ENCODE assay signal across 25 cellular contexts in the genomic region with DNA sequence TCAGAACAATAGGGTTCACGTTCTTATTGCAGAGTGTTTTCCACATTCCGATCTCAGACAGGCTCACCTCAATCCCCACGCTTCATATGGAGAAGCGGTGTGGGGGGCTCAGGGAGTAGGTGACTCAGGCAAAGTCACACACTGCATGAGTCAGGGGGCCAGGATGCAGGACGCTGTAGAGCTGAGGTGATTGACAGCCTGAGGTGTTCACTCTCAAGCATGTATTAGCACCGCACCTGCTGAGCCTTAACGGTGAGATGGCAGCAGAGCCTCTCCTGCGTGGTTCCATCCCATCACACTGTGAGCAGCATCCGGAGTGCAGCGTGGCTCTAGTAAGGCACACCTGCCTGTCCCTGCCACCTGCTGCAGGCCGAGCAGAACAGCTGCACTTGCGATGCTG.
"Had no signal": no experiment of that assay in that cellular context is flagged by ENCODE, and none has a peak within 500 bp of the region (broad histone marks: within the 10 kb centered on the region; RNA-seq: fewer than 3 reads in every experiment).

No MANE protein-coding gene starts in this region.

- H3K27me3 Mint-ChIP-seq: activated CD4-positive, alpha-beta memory T cell treated with anti-CD3 and anti-CD28 coated beads, Interleukin-2, amount 10 ng/mL, durations not matched to agents 7 days and 5 days; activated CD4-positive, alpha-beta T cell treated with anti-CD3 and anti-CD28 coated beads, Interleukin-2, amount 10 ng/mL, durations not matched to agents 24 days and 14 days; activated naive CD4-positive, alpha-beta T cell treated with anti-CD3 and anti-CD28 coated beads, Interleukin-2, amount 10 ng/mL, durations not matched to agents 7 days and 5 days; naive B cell had no signal

- H3K27me3 ChIP-seq: esophagus squamous epithelium, right lobe of liver, tibial artery had no signal

- H3K4me3 ChIP-seq: esophagus squamous epithelium, gastroesophageal sphincter, heart left ventricle, lower lobe of right lung, right lobe of liver, skin epidermis, tibial artery had no signal

- H3K36me3 ChIP-seq: esophagus squamous epithelium, gastroesophageal sphincter, heart left ventricle, lower lobe of right lung, right lobe of liver, tibial artery had no signal

- H3K4me1 ChIP-seq: esophagus squamous epithelium, gastroesophageal sphincter, heart left ventricle, lower lobe of right lung, right lobe of liver, tibial artery had no signal

- H3K27ac ChIP-seq: esophagus squamous epithelium, gastroesophageal sphincter, heart left ventricle, lower lobe of right lung, right lobe of liver, skin epidermis, tibial artery had no signal

- H3K4me1 Mint-ChIP-seq: activated CD4-positive, alpha-beta memory T cell treated with anti-CD3 and anti-CD28 coated beads, Interleukin-2, amount 10 ng/mL, durations not matched to agents 7 days and 5 days; activated CD4-positive, alpha-beta T cell treated with anti-CD3 and anti-CD28 coated beads, Interleukin-2, amount 10 ng/mL, durations not matched to agents 24 days and 14 days; activated naive CD4-positive, alpha-beta T cell treated with anti-CD3 and anti-CD28 coated beads, Interleukin-2, amount 10 ng/mL, durations not matched to agents 7 days and 5 days; endodermal cell; naive B cell; stimulated activated effector memory CD8-positive, alpha-beta T cell treated with anti-CD3 and anti-CD28 coated beads, Interleukin-12 subunit alpha, Interleukin-12 subunit beta, amount 100 ng/mL, for 72 hours; stimulated activated naive CD8-positive, alpha-beta T cell treated with anti-CD3 and anti-CD28 coated beads, Interleukin-15, amount 100 ng/mL, for 72 hours had no signal

- H3K27ac Mint-ChIP-seq: activated CD4-positive, alpha-beta memory T cell treated with anti-CD3 and anti-CD28 coated beads, Interleukin-2, amount 10 ng/mL, durations not matched to agents 7 days and 5 days; activated CD4-positive, alpha-beta T cell treated with anti-CD3 and anti-CD28 coated beads, Interleukin-2, amount 10 ng/mL, durations not matched to agents 24 days and 14 days; activated naive CD4-positive, alpha-beta T cell treated with anti-CD3 and anti-CD28 coated beads, Interleukin-2, amount 10 ng/mL, durations not matched to agents 7 days and 5 days; activated T-cell treated with anti-CD3 and anti-CD28 coated beads, Interleukin-2, amount 50 U/mL, for 72 hours; endodermal cell; naive B cell; stimulated activated effector memory CD8-positive, alpha-beta T cell treated with anti-CD3 and anti-CD28 coated beads, Interleukin-12 subunit alpha, Interleukin-12 subunit beta, amount 100 ng/mL, for 72 hours had no signal

- DNase-seq: activated CD4-positive, alpha-beta memory T cell treated with anti-CD3 and anti-CD28 coated beads, Interleukin-2, amount 10 ng/mL, durations not matched to agents 7 days and 5 days; activated CD4-positive, alpha-beta T cell treated with anti-CD3 and anti-CD28 coated beads, Interleukin-2, amount 10 ng/mL, durations not matched to agents 24 days and 14 days; activated effector memory CD4-positive, alpha-beta T cell treated with anti-CD3 and anti-CD28 coated beads, Interleukin-2, amount 50 U/mL, for 16 hours; activated naive CD4-positive, alpha-beta T cell treated with anti-CD3 and anti-CD28 coated beads, Interleukin-2, amount 10 ng/mL, durations not matched to agents 7 days and 5 days; activated T-cell treated with anti-CD3 and anti-CD28 coated beads, Interleukin-2, amount 50 U/mL, for 72 hours; amygdala; cerebellar nuclear complex; cortex of kidney; endodermal cell; esophagus squamous epithelium; heart left ventricle; left colon; lower lobe of right lung; mesendoderm; naive B cell; occipital lobe; right lobe of liver; stimulated activated CD4-positive, alpha-beta T cell treated with anti-CD3 and anti-CD28 coated beads, Interleukin-2, amount 100 ng/mL, for 24 hours; stimulated activated naive CD8-positive, alpha-beta T cell treated with anti-CD3 and anti-CD28 coated beads, Interleukin-15, amount 100 ng/mL, for 72 hours; tibial artery had no signal

- H3K4me3 Mint-ChIP-seq: activated CD4-positive, alpha-beta memory T cell treated with anti-CD3 and anti-CD28 coated beads, Interleukin-2, amount 10 ng/mL, durations not matched to agents 7 days and 5 days; activated CD4-positive, alpha-beta T cell treated with anti-CD3 and anti-CD28 coated beads, Interleukin-2, amount 10 ng/mL, durations not matched to agents 24 days and 14 days; activated naive CD4-positive, alpha-beta T cell treated with anti-CD3 and anti-CD28 coated beads, Interleukin-2, amount 10 ng/mL, durations not matched to agents 7 days and 5 days; activated T-cell treated with anti-CD3 and anti-CD28 coated beads, Interleukin-2, amount 50 U/mL, for 72 hours; endodermal cell; naive B cell; stimulated activated effector memory CD8-positive, alpha-beta T cell treated with anti-CD3 and anti-CD28 coated beads, Interleukin-12 subunit alpha, Interleukin-12 subunit beta, amount 100 ng/mL, for 72 hours; stimulated activated naive CD8-positive, alpha-beta T cell treated with anti-CD3 and anti-CD28 coated beads, Interleukin-15, amount 100 ng/mL, for 72 hours had no signal

- H3K9me3 ChIP-seq: right lobe of liver had no signal

- H3K36me3 Mint-ChIP-seq: activated naive CD4-positive, alpha-beta T cell treated with anti-CD3 and anti-CD28 coated beads, Interleukin-2, amount 10 ng/mL, durations not matched to agents 7 days and 5 days; stimulated activated effector memory CD8-positive, alpha-beta T cell treated with anti-CD3 and anti-CD28 coated beads, Interleukin-12 subunit alpha, Interleukin-12 subunit beta, amount 100 ng/mL, for 72 hours had no signal

- FAIRE-seq: bronchial epithelial cell, keratinocyte had no signal
